In genomic region chr1:110348050-110348449, GRCh38 we compare ENCODE assay signal across 13 cellular contexts. TPM values are rescaled to one million over a fixed set of nuclear protein-coding genes. Genes with fewer than 3 reads are reported as not detected.
DNase-seq lines count a peak whose midpoint lies in the region; ATAC-seq and TF ChIP-seq lines count a peak whose summit lies in the region.
"Had no signal": no experiment of that assay in that cellular context is flagged by ENCODE, and none has a peak within 500 bp of the region (broad histone marks: within the 10 kb centered on the region; RNA-seq: fewer than 3 reads in every experiment).

No MANE protein-coding gene starts in this region.

- H2BK20ac ChIP-seq in IMR-90 (ENCODE audit: low read depth, low read length) = no peak overlapping the region

- no peaks in the 10 kb centered on the region for H3K9me3 ChIP-seq in IMR-90 (ENCODE audit: control insufficient read depth, insufficient read depth, low read length)
- no peaks in the 10 kb centered on the region for H3K9me3 ChIP-seq in neural cell (ENCODE audit: low read length)
- H3K9me3 ChIP-seq: colonic mucosa, esophagus muscularis mucosa had no signal

- H3K14ac ChIP-seq in IMR-90 (replicated peaks; ENCODE audit: low read depth, low read length) = no peak overlapping the region

- H3K4me3 Mint-ChIP-seq in T-helper 2 cell treated with Interferon-gamma antibody and Interleukin-4, amounts not matched to agents 5 μg/mL and 100 μg/mL, for 36 hours = peak overlapping the region; percentile 51
- H3K4me3 Mint-ChIP-seq in brain = peak overlapping the region in 4 of 5 experiments; percentile 39 to 75 (median 70)

- H3K4me3 ChIP-seq in IMR-90 (ENCODE audit: insufficient read depth, low read depth, low read length) = no peak overlapping the region
- H3K4me3 ChIP-seq in neural cell (ENCODE audit: low read length) = peak overlapping the region; percentile 38
- H3K4me3 ChIP-seq: colonic mucosa, esophagus muscularis mucosa had no signal

- peaks cover 8% of the 10 kb centered on the region for H3K9me1 ChIP-seq in IMR-90 (ENCODE audit: insufficient read depth, low read length)

- TF ChIP-seq POLR2A in IMR-90 (IDR thresholded peaks at IDR 0.05; ENCODE audit: low read depth, low read length) = no peak

- H2AFZ ChIP-seq in IMR-90 (replicated peaks; ENCODE audit: low read length, poor library complexity) (no peak overlapping the region), neural cell (ENCODE audit: low read depth, low read length) (no peak overlapping the region)

- peak overlapping the region; percentile 38 for H2BK5ac ChIP-seq in IMR-90 (ENCODE audit: low read depth, low read length, poor library complexity, severe bottlenecking)

- H3K9me3 Mint-ChIP-seq in T-helper 2 cell treated with Interferon-gamma antibody and Interleukin-4, amounts not matched to agents 5 μg/mL and 100 μg/mL, for 36 hours = no peaks in the 10 kb centered on the region
- no peaks in the 10 kb centered on the region for H3K9me3 Mint-ChIP-seq in brain

- WGBS in IMR-90 (ENCODE audit: extremely low coverage in 2 of 2, insufficient read length in 1 of 2), 2 experiments = no CpG with 5 or more reads among the region's 2 CpGs

- no peaks in the 10 kb centered on the region for H3F3A ChIP-seq in neural cell (ENCODE audit: insufficient read depth, low read length, poor library complexity, severe bottlenecking)

- H3K27me3 ChIP-seq in IMR-90 (ENCODE audit: control insufficient read depth, insufficient read depth, low read length) = no peaks in the 10 kb centered on the region
- H3K27me3 ChIP-seq in neural cell (ENCODE audit: insufficient read depth, low read depth, low read length) = no peaks in the 10 kb centered on the region
- H3K27me3 ChIP-seq: colonic mucosa, esophagus muscularis mucosa had no signal

- H3K4me1 ChIP-seq in IMR-90 (ENCODE audit: control insufficient read depth, insufficient read depth, low read length) = peaks cover 9% of the 10 kb centered on the region

- peaks cover 22 to 34% of the 10 kb centered on the region in 2 experiments for H3K79me1 ChIP-seq in IMR-90 (ENCODE audit: low read depth in 1 of 2, low read length in 2 of 2)

- DNase-seq in T-helper 2 cell treated with Interferon-gamma antibody and Interleukin-4, amounts not matched to agents 5 μg/mL and 100 μg/mL, for 36 hours (ENCODE audit: low spot score) = no peak
- DNase-seq in T-helper 2 cell = no peak
- no peak for DNase-seq in IMR-90
- DNase-seq in NCI-H1105 (lab: John Stamatoyannopoulos, UW) = no peak
- DNase-seq in AG20443 (ENCODE audit: low spot score) = no peak
- DNase-seq: amniotic stem cell, colonic mucosa, NCI-H1048, nucleus accumbens had no signal

- H4K20me1 ChIP-seq in IMR-90 (ENCODE audit: insufficient read depth, low read length) = peaks cover 7% of the 10 kb centered on the region; the same call in 1 of the 2 replicates
- H4K20me1 ChIP-seq in neural cell (ENCODE audit: insufficient read depth) = peaks cover 4% of the 10 kb centered on the region

- H3K4me2 ChIP-seq in IMR-90 (ENCODE audit: low read depth, low read length) = peak overlapping the region; percentile 71
- peak overlapping the region; percentile 7 for H3K4me2 ChIP-seq in neural cell (ENCODE audit: low read length)

- POLR2A ChIA-PET in IMR-90 (lab: Charles Lee; ENCODE audit: unreplicated experiment) = interaction anchor here (0.8 kb wide), 1 partner anchor 148 kb away, joined by 3 read pairs; no protein-coding TSS in a partner anchor

- no peak overlapping the region for H2AK9ac ChIP-seq in IMR-90 (replicated peaks; ENCODE audit: low read depth, low read length, poor library complexity)

- intact Hi-C loops in IMR-90 (cut with micrococcal nuclease) = no loop called here

- peak; percentile 53; the same call in 1 of the 2 replicates for ATAC-seq in IMR-90 (ENCODE audit: low read depth)
- ATAC-seq in GM18861 (IDR thresholded peaks at IDR 0.05; ENCODE audit: unreplicated experiment) = no peak

- H3K4ac ChIP-seq in IMR-90 (ENCODE audit: low read depth, low read length) = no peak overlapping the region

- in situ Hi-C loops in IMR-90 (cut with MboI; ENCODE audit: low sequenced_read_pairs) = no loop called here

- peak overlapping the region; percentile 22 for H3K27ac Mint-ChIP-seq in T-helper 2 cell treated with Interferon-gamma antibody and Interleukin-4, amounts not matched to agents 5 μg/mL and 100 μg/mL, for 36 hours
- peak overlapping the region in 4 of 5 experiments; percentile 2 to 78 (median 50) for H3K27ac Mint-ChIP-seq in brain

- H4K91ac ChIP-seq in IMR-90 (ENCODE audit: insufficient read depth, low read depth, low read length) = no peak overlapping the region

- H3K4me1 Mint-ChIP-seq in T-helper 2 cell treated with Interferon-gamma antibody and Interleukin-4, amounts not matched to agents 5 μg/mL and 100 μg/mL, for 36 hours (ENCODE audit: low read depth) = peaks cover 57% of the 10 kb centered on the region
- H3K4me1 Mint-ChIP-seq in brain = peaks cover 88% of the 10 kb centered on the region

- no peak overlapping the region for H2BK15ac ChIP-seq in IMR-90 (ENCODE audit: low read depth, low read length)

- no peak overlapping the region for H3K23ac ChIP-seq in IMR-90 (ENCODE audit: low read depth, low read length)

- no peaks in the 10 kb centered on the region for H3K9me2 ChIP-seq in neural cell (ENCODE audit: insufficient read depth, low read length)

- TF ChIP-seq CTCF in IMR-90 (conservative IDR thresholded peaks at IDR 0.05; ENCODE audit: low read depth, low read length) = no peak
- no peak for TF ChIP-seq CTCF in brain (conservative IDR thresholded peaks at IDR 0.05)
- TF ChIP-seq CTCF in neural cell (IDR thresholded peaks at IDR 0.05; ENCODE audit: poor library complexity, severe bottlenecking) = no peak

- H2BK120ac ChIP-seq in IMR-90 (ENCODE audit: low read depth, low read length) = no peak overlapping the region

- peaks cover 57% of the 10 kb centered on the region for H3K36me3 Mint-ChIP-seq in T-helper 2 cell treated with Interferon-gamma antibody and Interleukin-4, amounts not matched to agents 5 μg/mL and 100 μg/mL, for 36 hours (ENCODE audit: low read depth)
- peaks cover 32% of the 10 kb centered on the region for H3K36me3 Mint-ChIP-seq in brain

- TF ChIP-seq EP300 in neural cell (conservative IDR thresholded peaks at IDR 0.05; ENCODE audit: poor library complexity, severe bottlenecking) = no peak

- no peak overlapping the region for H3K18ac ChIP-seq in IMR-90 (ENCODE audit: low read depth, low read length)

- H3K27ac ChIP-seq in IMR-90 (ENCODE audit: insufficient read depth, low read length) (no peak overlapping the region; the same call in 1 of the 2 replicates), neural cell (ENCODE audit: low read length) (no peak overlapping the region)
- H3K27ac ChIP-seq: colonic mucosa had no signal

- H3K36me3 ChIP-seq in IMR-90 (ENCODE audit: control insufficient read depth, insufficient read depth, low read length) = peaks cover 9% of the 10 kb centered on the region
- no peaks in the 10 kb centered on the region for H3K36me3 ChIP-seq in neural cell (ENCODE audit: insufficient read depth, low read length)
- H3K36me3 ChIP-seq: colonic mucosa had no signal

- peaks cover 73% of the 10 kb centered on the region for H3K79me2 ChIP-seq in neural cell (replicated peaks; ENCODE audit: insufficient read depth, low read length)

- no peak overlapping the region for H3K56ac ChIP-seq in IMR-90 (ENCODE audit: extremely low read depth, insufficient read depth, low read length)

- CTCF ChIA-PET in IMR-90 (lab: Yijun Ruan, JAX) = no interaction called here

- no peak overlapping the region for H4K5ac ChIP-seq in IMR-90 (ENCODE audit: low read depth, low read length)

- TF ChIP-seq RAD21 in IMR-90 (IDR thresholded peaks at IDR 0.05; ENCODE audit: low read length) = no peak
- TF ChIP-seq RAD21 in neural cell (conservative IDR thresholded peaks at IDR 0.05) = no peak

- BruUV-seq in IMR-90 (replicated peaks; lab: Mats Ljungman, UMichigan) = no TSS peak

- H3K9ac ChIP-seq in IMR-90 (ENCODE audit: low read depth, low read length) (no peak overlapping the region), neural cell (ENCODE audit: low read length) (no peak overlapping the region)

- no peaks in the 10 kb centered on the region for H3K27me3 Mint-ChIP-seq in T-helper 2 cell treated with Interferon-gamma antibody and Interleukin-4, amounts not matched to agents 5 μg/mL and 100 μg/mL, for 36 hours (ENCODE audit: low read depth)
- peaks cover 5% of the 10 kb centered on the region for H3K27me3 Mint-ChIP-seq in brain

- dilution Hi-C loops in IMR-90 (cut with HindIII; ENCODE audit: low sequenced_read_pairs, unreplicated experiment) = no loop called here

- no peak overlapping the region for H2AK5ac ChIP-seq in IMR-90 (ENCODE audit: low read depth, low read length)

- no peak overlapping the region for H4K8ac ChIP-seq in IMR-90 (ENCODE audit: low read depth in 2 of 2, low read length in 2 of 2)

TF ChIP-seq in IMR-90, 13 proteins besides CTCF, POLR2A, EP300 and RAD21 (continues in another document):
- TF ChIP-seq RFX5 (IDR thresholded peaks at IDR 0.05; ENCODE audit: low read depth, low read length) (no peak), NFE2L2 (IDR thresholded peaks at IDR 0.05; ENCODE audit: low read depth, low read length) (no peak), CEBPB (IDR thresholded peaks at IDR 0.05; ENCODE audit: low read depth, low read length) (no peak)

TF ChIP-seq in neural cell, 6 proteins besides CTCF, POLR2A, EP300 and RAD21:
- no peak for TF ChIP-seq POLR2AphosphoS5 (IDR thresholded peaks at IDR 0.05)

RNA-seq across cellular contexts. Expression of gene RBM15, which starts 8.9 kb away (rescaled TPM):
- 31.7 and 32.2 TPM in 2 replicates for total RNA-seq in IMR-90 (2012; rRNA removed)
- polyA plus RNA-seq in IMR-90 (2012; rRNA removed) = 6.2 and 6.3 TPM in 2 replicates
- 3.9 and 4.2 TPM in 2 replicates for polyA plus RNA-seq in IMR-90 (2012; cell fraction: cytosol; rRNA removed)
- 6.3 and 7.4 TPM in 2 replicates for polyA plus RNA-seq in IMR-90 (2012; cell fraction: nucleus; rRNA removed; ENCODE audit: low replicate concordance)
- 5.1 TPM for polyA plus RNA-seq in brain (ENCODE audit: insufficient read depth, low read depth, low replicate concordance)
- polyA plus RNA-seq in neural cell = 8.1 and 9.0 TPM in 2 replicates
- polyA minus RNA-seq in neural cell = 74.3 and 78.1 TPM in 2 replicates

RNA-seq across cellular contexts. Expression of gene SLC16A4, which starts 42.8 kb away (rescaled TPM):
- 65.2 and 73.0 TPM in 2 replicates for total RNA-seq in IMR-90 (2012; rRNA removed)
- polyA plus RNA-seq in IMR-90 (2012; rRNA removed) (20.8 and 27.7 TPM in 2 replicates), brain (ENCODE audit: insufficient read depth, low read depth, low replicate concordance) (2.4 TPM), neural cell (0.50 and 1.2 TPM in 2 replicates)
- polyA plus RNA-seq in IMR-90 (2012; cell fraction: cytosol; rRNA removed) = 8.6 and 10.3 TPM in 2 replicates
- polyA plus RNA-seq in IMR-90 (2012; cell fraction: nucleus; rRNA removed; ENCODE audit: low replicate concordance) = 2.4 and 16.3 TPM in 2 replicates
- polyA minus RNA-seq in neural cell = 0.46 and 0.49 TPM in 2 replicates

RNA-seq across cellular contexts. Expression of gene LAMTOR5, which starts 59.4 kb away (rescaled TPM):
- total RNA-seq in IMR-90 (2012; rRNA removed) = 159 and 177 TPM in 2 replicates
- 320 and 369 TPM in 2 replicates for polyA plus RNA-seq in IMR-90 (2012; rRNA removed)
- 431 and 469 TPM in 2 replicates for polyA plus RNA-seq in IMR-90 (2012; cell fraction: cytosol; rRNA removed)
- 97.8 and 199 TPM in 2 replicates for polyA plus RNA-seq in IMR-90 (2012; cell fraction: nucleus; rRNA removed; ENCODE audit: low replicate concordance)
- polyA plus RNA-seq in brain (ENCODE audit: insufficient read depth, low read depth, low replicate concordance) = 200 TPM
- polyA plus RNA-seq in neural cell = 102 and 111 TPM in 2 replicates
- 24.1 and 24.5 TPM in 2 replicates for polyA minus RNA-seq in neural cell
